ENCODE assay signal across 8 cellular contexts in the genomic region with DNA sequence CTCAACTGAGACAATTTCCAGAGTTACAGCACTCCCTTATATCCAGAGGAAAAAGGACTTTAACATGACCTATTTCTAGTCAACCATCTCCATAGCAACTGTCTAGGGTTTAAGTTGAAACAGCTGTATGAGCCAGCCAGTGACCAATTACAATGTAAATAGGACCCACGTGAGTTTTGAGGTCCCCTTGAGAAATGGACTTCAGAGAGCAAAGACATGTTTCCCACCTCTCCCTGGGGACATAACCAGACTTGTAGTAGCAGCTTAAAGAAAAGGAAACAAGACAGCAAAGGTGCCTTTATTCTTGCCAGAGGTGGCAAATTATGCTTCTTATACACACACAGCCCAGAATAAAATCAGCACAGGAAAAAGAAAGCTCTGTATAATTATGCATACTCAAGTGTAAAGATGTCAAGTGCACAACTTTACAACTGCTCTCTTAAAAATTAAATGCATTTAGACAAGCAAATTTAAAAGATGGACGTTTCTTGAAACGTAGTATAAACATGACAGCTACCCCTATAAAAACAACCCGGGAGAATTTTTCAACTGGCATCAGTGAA. TPM values are rescaled to one million over a fixed set of nuclear protein-coding genes. Genes with fewer than 3 reads are reported as not detected.
A peak's percentile ranks its signal among the peaks of the same experiment; 100 is the strongest.
DNase-seq lines count a peak whose midpoint lies in the region; ATAC-seq, FAIRE-seq and TF ChIP-seq lines count a peak whose summit lies in the region.

No MANE protein-coding gene starts in this region.

- no peaks in the 10 kb centered on the region for H3K27me3 ChIP-seq in endocrine pancreas (ENCODE audit: control insufficient read depth, insufficient read depth, low read length)
- no peaks in the 10 kb centered on the region for H3K27me3 ChIP-seq in esophagus squamous epithelium

- WGBS in esophagus squamous epithelium, 2 donors = 34 to 42% methylated on average over 4 of the region's 4 CpGs

- H3K4me3 ChIP-seq in endocrine pancreas (ENCODE audit: control insufficient read depth, insufficient read depth, low read length) = peak overlapping the region; percentile 24
- no peak overlapping the region for H3K4me3 ChIP-seq in esophagus squamous epithelium

- no peak overlapping the region for H3K27ac ChIP-seq in esophagus squamous epithelium

- no peak overlapping the region for H3K9ac ChIP-seq in endocrine pancreas (ENCODE audit: control insufficient read depth, insufficient read depth, low read length)

- intact Hi-C loops in esophagus squamous epithelium (cut with DNase I) = no loop called here

- TF ChIP-seq POLR2A in esophagus squamous epithelium (IDR thresholded peaks at IDR 0.05) = no peak

- TF ChIP-seq CTCF in esophagus squamous epithelium (IDR thresholded peaks at IDR 0.05) = no peak

- H3K36me3 ChIP-seq in endocrine pancreas (ENCODE audit: control insufficient read depth, insufficient read depth, low read length) (no peaks in the 10 kb centered on the region), esophagus squamous epithelium (peaks cover 0 to 9% (median 0%) of the 10 kb centered on the region in 3 donors)

- no peak for FAIRE-seq in HTR-8/SVneo (lab: Jason Lieb, UNC)

- peak; percentile 76 for ATAC-seq in GM21528 (IDR thresholded peaks at IDR 0.05; ENCODE audit: low FRiP score, unreplicated experiment)

- H3K4me1 ChIP-seq in endocrine pancreas (ENCODE audit: control insufficient read depth, insufficient read depth, low read length) = peaks cover 8% of the 10 kb centered on the region
- H3K4me1 ChIP-seq in esophagus squamous epithelium = peaks cover 0 to 8% (median 6%) of the 10 kb centered on the region in 3 donors

- peak; percentile 69 for DNase-seq in GM04504 (ENCODE audit: low read depth)
- peak; percentile 28 for DNase-seq in HTR-8/SVneo (ENCODE audit: insufficient read length, low spot score)
- peak; percentile 94 for DNase-seq in stromal cell of bone marrow (ENCODE audit: low read depth)
- DNase-seq in esophagus squamous epithelium (lab: John Stamatoyannopoulos, UW) = no peak
- no peak for DNase-seq in activated CD4-positive, CD25-positive, alpha-beta regulatory T cell treated with anti-CD3 and anti-CD28 coated beads, Interleukin-2, amount 50 U/mL, for 72 hours
- no peak for DNase-seq in OCI-M2 (lab: John Stamatoyannopoulos, UW; ENCODE audit: unreplicated experiment)

- H3K9me3 ChIP-seq in endocrine pancreas (ENCODE audit: control insufficient read depth, low read length) (no peaks in the 10 kb centered on the region), esophagus squamous epithelium (no peaks in the 10 kb centered on the region)

RNA-seq across cellular contexts. Expression of gene SUMF1, which starts 40.2 kb away (rescaled TPM):
- total RNA-seq in esophagus squamous epithelium = 10 to 100 TPM; 29.1 to 65.9 (median 48.0) TPM

Comparison
In these comparisons a context has a peak if more than half of its experiments do, and no peak if none do; other contexts are left out.
1. DNase-seq: peak in GM04504 (single experiment), HTR-8/SVneo (single experiment) and stromal cell of bone marrow (single experiment); none in esophagus squamous epithelium (single experiment), activated CD4-positive, CD25-positive, alpha-beta regulatory T cell treated with anti-CD3 and anti-CD28 coated beads, Interleukin-2, amount 50 U/mL, for 72 hours (single experiment) and OCI-M2 (single experiment).